In genomic region chr13:21504379-21504778, GRCh38 we compare ENCODE assay signal across 5 cellular contexts.
"Had no signal": no experiment of that assay in that cellular context is flagged by ENCODE, and none has a peak within 500 bp of the region (broad histone marks: within the 10 kb centered on the region; RNA-seq: fewer than 3 reads in every experiment).

No MANE protein-coding gene starts in this region.

- ATAC-seq: GM23338, HepG2 had no signal

- DNase-seq: H9, HCEC 1CT, KBM-7 had no signal
